Comparison of ENCODE assay signal across 11 cellular contexts in genomic region chr9:134205636-134206316, GRCh38. TPM values are rescaled to one million over a fixed set of nuclear protein-coding genes. Genes with fewer than 3 reads are reported as not detected.
DNase-seq lines count a peak whose midpoint lies in the region; ATAC-seq, FAIRE-seq and TF ChIP-seq lines count a peak whose summit lies in the region.
"Had no signal": no experiment of that assay in that cellular context is flagged by ENCODE, and none has a peak within 500 bp of the region (broad histone marks: within the 10 kb centered on the region; RNA-seq: fewer than 3 reads in every experiment).

No MANE protein-coding gene starts in this region.

- H3K4me1 ChIP-seq in breast epithelium (peaks cover 3 to 8% of the 10 kb centered on the region in 2 donors), K562 (replicated peaks in 1 of 2; ENCODE audit: control insufficient read depth in 2 of 2, insufficient read depth in 2 of 2, low read length in 2 of 2) (peaks cover 4 to 12% of the 10 kb centered on the region in 2 experiments; a peak in 2 of 5 replicates), liver (ENCODE audit: control insufficient read depth in 4 of 4, insufficient read depth in 4 of 4, low read length in 3 of 4) (peaks cover 15 to 43% (median 22%) of the 10 kb centered on the region in 4 donors), aorta (ENCODE audit: control insufficient read depth in 1 of 2, insufficient read depth in 2 of 2, low read length in 2 of 2) (no peaks in the 10 kb centered on the region)

- peak; percentile 89 for FAIRE-seq in K562 (lab: Jason Lieb, UNC)
- FAIRE-seq: urothelium cell line had no signal

- H3K36me3 Mint-ChIP-seq in MCF 10A (ENCODE audit: insufficient read depth, unreplicated experiment) = no peaks in the 10 kb centered on the region
- H3K36me3 Mint-ChIP-seq in T-cell = no peaks in the 10 kb centered on the region

- in situ Hi-C loops in K562 (cut with MboI) = no loop called here

- no peak for TF ChIP-seq RAD21 in K562 (CRISPR knock-in tag; conservative IDR thresholded peaks at IDR 0.05 in 1 of 2, IDR thresholded peaks at IDR 0.05 in 1 of 2)
- no peak for TF ChIP-seq RAD21 in liver (IDR thresholded peaks at IDR 0.05)

- H3K4me1 Mint-ChIP-seq in MCF 10A (ENCODE audit: insufficient read depth, unreplicated experiment) (no peaks in the 10 kb centered on the region), T-cell (no peaks in the 10 kb centered on the region)

- H3K9me3 Mint-ChIP-seq in MCF 10A (ENCODE audit: unreplicated experiment) (no peaks in the 10 kb centered on the region), T-cell (peaks cover 3 to 13% (median 5%) of the 10 kb centered on the region in 3 donors)

- peaks cover 54% of the 10 kb centered on the region for H3K27me3 Mint-ChIP-seq in MCF 10A (ENCODE audit: insufficient read depth, unreplicated experiment)
- no peaks in the 10 kb centered on the region for H3K27me3 Mint-ChIP-seq in T-cell
- H3K27me3 Mint-ChIP-seq: naive thymus-derived CD8-positive, alpha-beta T cell had no signal

- no peak overlapping the region for H3K4me2 ChIP-seq in K562 (ENCODE audit: insufficient read depth, low read length)

- no peak overlapping the region for H3K4me3 Mint-ChIP-seq in MCF 10A (ENCODE audit: unreplicated experiment)
- H3K4me3 Mint-ChIP-seq in T-cell = no peak overlapping the region
- H3K4me3 Mint-ChIP-seq: naive thymus-derived CD8-positive, alpha-beta T cell had no signal

- H4K20me1 ChIP-seq in K562 (replicated peaks; ENCODE audit: control insufficient read depth, insufficient read depth, low read length) = no peaks in the 10 kb centered on the region

- H3K27me3 ChIP-seq in breast epithelium = no peaks in the 10 kb centered on the region
- H3K27me3 ChIP-seq in K562 (ENCODE audit: control insufficient read depth in 2 of 2, insufficient read depth in 2 of 2, low read length in 2 of 2) = peaks cover 6 to 43% of the 10 kb centered on the region in 2 experiments; a peak in 4 of 5 replicates
- no peaks in the 10 kb centered on the region for H3K27me3 ChIP-seq in liver (ENCODE audit: control insufficient read depth in 4 of 4, insufficient read depth in 4 of 4, low read length in 3 of 4)
- no peaks in the 10 kb centered on the region for H3K27me3 ChIP-seq in aorta (ENCODE audit: control insufficient read depth in 1 of 2, insufficient read depth in 2 of 2, low read length in 1 of 2)

- POLR2A ChIA-PET in MCF 10A (lab: Yijun Ruan, JAX) = interaction anchor here (0.7 kb wide), 1 partner anchor 79 kb away, joined by 3 read pairs; no protein-coding TSS in a partner anchor
- POLR2A ChIA-PET in K562 (lab: Yijun Ruan, JAX) = interaction anchor here (1.1 to 1.2 kb wide), 2 partner anchors 9 to 10 kb away, joined by 4 to 6 read pairs; no protein-coding TSS in a partner anchor
- POLR2A ChIA-PET in T-cell (lab: Charles Lee) = no interaction called here

- TF ChIP-seq CTCF in breast epithelium (IDR thresholded peaks at IDR 0.05) = no peak
- no peak for TF ChIP-seq CTCF in MCF 10A (IDR thresholded peaks at IDR 0.05; ENCODE audit: unreplicated experiment)
- TF ChIP-seq CTCF in K562 (IDR thresholded peaks at IDR 0.05 in 2 of 3, conservative IDR thresholded peaks at IDR 0.05 in 1 of 3; ENCODE audit: insufficient read depth in 2 of 3, low read depth in 1 of 3, low read length in 3 of 3) = peak; percentile 14 to 27 (median 20); a peak in 2 of 6 replicates
- TF ChIP-seq CTCF in liver (IDR thresholded peaks at IDR 0.05; ENCODE audit: low read depth, low read length, missing input control) = no peak

- 22% methylated on average over 25 of the region's 25 CpGs for WGBS in K562 (ENCODE audit: insufficient coverage, low coverage, missing lambda C conversion rate)
- 87% methylated on average over 25 of the region's 25 CpGs for WGBS in liver
- 43 to 47% methylated on average over 25 of the region's 25 CpGs for WGBS in aorta, 2 donors

- DNase-seq in breast epithelium (ENCODE audit: low spot score in 2 of 2) (no peak), MCF 10A (ENCODE audit: unreplicated experiment) (no peak), K562 (ENCODE audit: extremely low read depth in 1 of 4, low spot score in 3 of 4) (peak; percentile 54 to 78 (median 73)), aorta (peak; percentile 81 to 90), T-cell (no peak)

- H3K27ac ChIP-seq in breast epithelium (peak overlapping the region; percentile 55), K562 (ENCODE audit: extremely low read depth, low read depth, low read length) (no peak overlapping the region), liver (ENCODE audit: low read depth in 1 of 2, low read length in 2 of 2) (peak overlapping the region; percentile 59 to 74), aorta (ENCODE audit: low read depth in 1 of 2, low read length in 2 of 2) (no peak overlapping the region)

- H3K79me2 ChIP-seq in K562 (ENCODE audit: control insufficient read depth, insufficient read depth, low read length) = no peaks in the 10 kb centered on the region

- no peak for TF ChIP-seq EP300 in K562 (IDR thresholded peaks at IDR 0.05; ENCODE audit: low read length)

- H3K27ac Mint-ChIP-seq in MCF 10A (ENCODE audit: low read depth, unreplicated experiment) (no peak overlapping the region), T-cell (no peak overlapping the region)
- H3K27ac Mint-ChIP-seq: naive thymus-derived CD8-positive, alpha-beta T cell had no signal

- H3K9ac ChIP-seq in K562 (ENCODE audit: insufficient read depth in 1 of 2, low read depth in 2 of 2, low read length in 2 of 2) (no peak overlapping the region), liver (ENCODE audit: low read depth in 1 of 2, low read length in 2 of 2) (no peak overlapping the region)

- peak; percentile 89 for ATAC-seq in K562
- peak; percentile 79 for ATAC-seq in aorta (ENCODE audit: low FRiP score)
- no peak for ATAC-seq in T-cell (replicated peaks in 1 of 4)
- ATAC-seq in HG02884 (IDR thresholded peaks at IDR 0.05; ENCODE audit: unreplicated experiment) = no peak
- no peak for ATAC-seq in HG03045 (IDR thresholded peaks at IDR 0.05; ENCODE audit: unreplicated experiment)
- ATAC-seq: naive thymus-derived CD8-positive, alpha-beta T cell had no signal

- no peaks in the 10 kb centered on the region for H3K9me1 ChIP-seq in K562 (ENCODE audit: control insufficient read depth, insufficient read depth, low read length)

- CTCF ChIA-PET in MCF 10A (lab: Yijun Ruan, JAX) (no interaction called here), K562 (lab: Yijun Ruan, JAX; ENCODE audit: low intra/inter-chr PET ratio) (no interaction called here), T-cell (lab: Charles Lee) (no interaction called here)

- H3K9me3 ChIP-seq in breast epithelium (peaks cover 0 to 20% of the 10 kb centered on the region in 2 donors), K562 (replicated peaks; ENCODE audit: control insufficient read depth, insufficient read depth, low read depth, low read length) (no peaks in the 10 kb centered on the region), liver (ENCODE audit: control insufficient read depth in 4 of 4, low read length in 3 of 4) (no peaks in the 10 kb centered on the region), aorta (ENCODE audit: control insufficient read depth, low read length) (peaks cover under 1% of the 10 kb centered on the region)

- TF ChIP-seq POLR2A in breast epithelium (IDR thresholded peaks at IDR 0.05) = no peak
- no peak for TF ChIP-seq POLR2A in K562 (conservative IDR thresholded peaks at IDR 0.05)

- no peak overlapping the region for H2AFZ ChIP-seq in K562 (ENCODE audit: low read depth, low read length)

- intact Hi-C loops in breast epithelium (cut with DNase I; ENCODE audit: low total_unique reads) (no loop called here), MCF 10A (cut with micrococcal nuclease) (no loop called here), K562 (cut with micrococcal nuclease) (no loop called here), aorta (cut with DNase I) (no loop called here)

- H3K36me3 ChIP-seq in breast epithelium = no peaks in the 10 kb centered on the region
- H3K36me3 ChIP-seq in K562 (ENCODE audit: control insufficient read depth, insufficient read depth, low read length) = no peaks in the 10 kb centered on the region
- no peaks in the 10 kb centered on the region for H3K36me3 ChIP-seq in liver (ENCODE audit: control insufficient read depth in 4 of 4, insufficient read depth in 3 of 4, low read depth in 1 of 4, low read length in 3 of 4)
- H3K36me3 ChIP-seq in aorta (ENCODE audit: control insufficient read depth in 1 of 2, insufficient read depth in 2 of 2, low read length in 1 of 2) = no peaks in the 10 kb centered on the region

- peak overlapping the region in 1 of 3 donors; percentile 5 for H3K4me3 ChIP-seq in breast epithelium
- no peak overlapping the region for H3K4me3 ChIP-seq in K562
- H3K4me3 ChIP-seq in liver (ENCODE audit: low read depth in 1 of 3, low read length in 3 of 3) = no peak overlapping the region
- no peak overlapping the region for H3K4me3 ChIP-seq in aorta (ENCODE audit: low read length in 2 of 2)

- BruUV-seq in MCF 10A (replicated peaks; lab: Mats Ljungman, UMichigan) (no TSS peak), K562 (replicated peaks; lab: Mats Ljungman, UMichigan) (no TSS peak)

TF ChIP-seq in K562, 482 proteins besides CTCF, POLR2A, EP300 and RAD21 (continues in another document):
- no peak for TF ChIP-seq ETV1 (tag; conservative IDR thresholded peaks at IDR 0.05; ENCODE audit: low read depth)
- no peak for TF ChIP-seq NFIC (IDR thresholded peaks at IDR 0.05)

TF ChIP-seq in liver, 16 proteins besides CTCF, POLR2A, EP300 and RAD21 (continues in another document):
- TF ChIP-seq YY1 (IDR thresholded peaks at IDR 0.05) (peak; percentile 14), JUND (IDR thresholded peaks at IDR 0.05) (peak in 1 of 2 donors; percentile 41)

RNA-seq across cellular contexts. Expression of gene RNU6ATAC, which starts 41.4 kb away (rescaled TPM):
- not detected for total RNA-seq in breast epithelium
- 21.0 and 53.3 TPM in 2 replicates for total RNA-seq in MCF 10A (2022)
- total RNA-seq in K562 (2011; cell fraction: chromatin; rRNA removed; ENCODE audit: low replicate concordance) = not detected in 2 replicates
- under 0.01 TPM in 2 replicates for total RNA-seq in K562 (2011; cell fraction: nucleolus; rRNA removed)
- total RNA-seq in K562 (2011; cell fraction: nucleoplasm; rRNA removed) = under 0.01 TPM in 1 of 2 replicates, not detected in the other
- not detected in 2 replicates for total RNA-seq in K562 (2014; rRNA removed)
- total RNA-seq in K562 (2014; rRNA removed; fragmentation: Illumina TruSeq; extraction: Trizol) = 3,061 and 4,723 TPM in 2 replicates
- 352 and 491 TPM in 2 replicates for total RNA-seq in K562 (2015; rRNA removed; fragmentation: Illumina TruSeq; extraction: Trizol)
- 143 and 200 TPM in 2 replicates for total RNA-seq in K562 (2021)
- not detected in 2 replicates for polyA plus RNA-seq in K562 (2011; rRNA removed)
- polyA plus RNA-seq in K562 (2011; cell fraction: cytosol; rRNA removed) = not detected in 2 replicates
- polyA plus RNA-seq in K562 (2011; cell fraction: nucleus; rRNA removed) = not detected in 2 replicates
- polyA plus RNA-seq in K562 (2012) = not detected in 2 replicates
- not detected in 2 replicates for polyA plus RNA-seq in K562 (2014; fragmentation: Illumina TruSeq; extraction: Trizol)
- not detected for polyA plus RNA-seq in K562 (2014; fragmentation: Nextera tagmentation; extraction: Ambion mirVana)
- not detected in 2 replicates for polyA plus RNA-seq in K562 (2014; rRNA removed)
- polyA minus RNA-seq in K562 (2011; rRNA and poly(A)+ RNA removed) = 1,988 and 3,166 TPM in 2 replicates
- 917 and 3,812 TPM in 2 replicates for polyA minus RNA-seq in K562 (2011; cell fraction: cytosol; rRNA and poly(A)+ RNA removed)
- under 0.01 TPM in 2 replicates for polyA minus RNA-seq in K562 (2011; cell fraction: nucleus; rRNA and poly(A)+ RNA removed)
- total RNA-seq in liver = not detected
- not detected for polyA plus RNA-seq in liver
- 100 to 1,000 TPM; 119 to 181 TPM for total RNA-seq in aorta
- polyA plus RNA-seq in aorta = not detected
- total RNA-seq in T-cell = 100 to 1,000 TPM in 2 of 5 donors, 10 to 100 TPM in 3; 55.0 to 121 (median 78.9) TPM
- polyA plus RNA-seq: AG04450; naive thymus-derived CD8-positive, alpha-beta T cell had no signal

Comparison
In these comparisons a context has a peak if more than half of its experiments do, and no peak if none do; other contexts are left out.
1. DNase-seq: peak in K562 (4 of 4) and aorta (2 of 2); none in breast epithelium (0 of 2), MCF 10A (single experiment) and T-cell (0 of 34).
2. H3K27ac ChIP-seq: peak in breast epithelium (2 of 2) and liver (2 of 2); none in K562 (single experiment) and aorta (0 of 2).
3. CTCF ChIP-seq: peak in K562 (3 of 3); none in breast epithelium (0 of 3), MCF 10A (single experiment) and liver (single experiment).
4. ATAC-seq: peak in K562 (single experiment) and aorta (single experiment); none in T-cell (0 of 4), HG02884 (single experiment) and HG03045 (single experiment).
5. POLR2A ChIA-PET loops: an anchor here in MCF 10A (0.7 kb wide) and K562 (1.1 to 1.2 kb wide); none called in T-cell.